In genomic region chr2:68448671-68449394, GRCh38 we compare ENCODE assay signal across 19 cellular contexts. TPM values are rescaled to one million over a fixed set of nuclear protein-coding genes. Genes with fewer than 3 reads are reported as not detected.
DNase-seq lines count a peak whose midpoint lies in the region; ATAC-seq, FAIRE-seq and TF ChIP-seq lines count a peak whose summit lies in the region.
"Had no signal": no experiment of that assay in that cellular context is flagged by ENCODE, and none has a peak within 500 bp of the region (broad histone marks: within the 10 kb centered on the region; RNA-seq: fewer than 3 reads in every experiment).

No MANE protein-coding gene starts in this region.

- H3K9me3 Mint-ChIP-seq in CD4-positive, CD25-positive, alpha-beta regulatory T cell = peaks cover 0 to 7% (median 0%) of the 10 kb centered on the region in 7 donors
- peaks cover 4% of the 10 kb centered on the region for H3K9me3 Mint-ChIP-seq in neural crest cell
- no peaks in the 10 kb centered on the region for H3K9me3 Mint-ChIP-seq in stimulated activated memory B cell treated with anti-CD40 and anti-IgM and Interleukin-4, amounts not matched to agents 10 μg/mL and 1 μg/mL and 100 μg/mL, for 72 hours

- peaks cover 17% of the 10 kb centered on the region for H3K4me1 ChIP-seq in CD4-positive, CD25-positive, alpha-beta regulatory T cell (ENCODE audit: control insufficient read depth, insufficient read depth, low read length, poor library complexity, severe bottlenecking)
- H3K4me1 ChIP-seq in vagina = no peaks in the 10 kb centered on the region

- no peaks in the 10 kb centered on the region for H3K36me3 Mint-ChIP-seq in CD4-positive, CD25-positive, alpha-beta regulatory T cell
- H3K36me3 Mint-ChIP-seq in neural crest cell (ENCODE audit: low read depth) = no peaks in the 10 kb centered on the region
- H3K36me3 Mint-ChIP-seq in stimulated activated memory B cell treated with anti-CD40 and anti-IgM and Interleukin-4, amounts not matched to agents 10 μg/mL and 1 μg/mL and 100 μg/mL, for 72 hours = no peaks in the 10 kb centered on the region

- intact Hi-C loops in vagina (cut with DNase I) = loop anchor here (5.0 kb wide), 1 partner anchor 327 kb away; no protein-coding TSS in a partner anchor

- no peak overlapping the region for H3K27ac ChIP-seq in CD4-positive, CD25-positive, alpha-beta regulatory T cell (ENCODE audit: insufficient read depth, low read length, poor library complexity, severe bottlenecking)
- no peak overlapping the region for H3K27ac ChIP-seq in coronary artery
- H3K27ac ChIP-seq in vagina = no peak overlapping the region
- H3K27ac ChIP-seq: BLaER1 treated with 17β-estradiol and CSF1 and Interleukin-3, amounts not matched to agents 10 nM and 100 nM; spleen had no signal

- H3K4me3 Mint-ChIP-seq in CD4-positive, CD25-positive, alpha-beta regulatory T cell = no peak overlapping the region
- peak overlapping the region; percentile 14 for H3K4me3 Mint-ChIP-seq in neural crest cell
- no peak overlapping the region for H3K4me3 Mint-ChIP-seq in stimulated activated memory B cell treated with anti-CD40 and anti-IgM and Interleukin-4, amounts not matched to agents 10 μg/mL and 1 μg/mL and 100 μg/mL, for 72 hours
- H3K4me3 Mint-ChIP-seq: nephron progenitor cell had no signal

- no peak for ATAC-seq in CD4-positive, CD25-positive, alpha-beta regulatory T cell (ENCODE audit: low read depth in 2 of 2)
- ATAC-seq in stimulated activated memory B cell treated with anti-CD40 and anti-IgM and Interleukin-4, amounts not matched to agents 10 μg/mL and 1 μg/mL and 100 μg/mL, for 72 hours = no peak

- FAIRE-seq in GM12891 (lab: Jason Lieb, UNC) = peak; percentile 69
- FAIRE-seq: astrocyte, GM12892 had no signal

- H3K4me3 ChIP-seq in CD4-positive, CD25-positive, alpha-beta regulatory T cell (ENCODE audit: low read depth, low read length) = no peak overlapping the region
- H3K4me3 ChIP-seq in coronary artery (no peak overlapping the region), vagina (no peak overlapping the region)
- H3K4me3 ChIP-seq: BLaER1 treated with 17β-estradiol and CSF1 and Interleukin-3, amounts not matched to agents 10 nM and 100 nM; spleen had no signal

- no peaks in the 10 kb centered on the region for H3K36me3 ChIP-seq in CD4-positive, CD25-positive, alpha-beta regulatory T cell (ENCODE audit: control insufficient read depth, insufficient read depth, low read length)
- no peaks in the 10 kb centered on the region for H3K36me3 ChIP-seq in vagina
- H3K36me3 ChIP-seq: BLaER1 treated with 17β-estradiol and CSF1 and Interleukin-3, amounts not matched to agents 10 nM and 100 nM; spleen had no signal

- H3K27ac Mint-ChIP-seq in CD4-positive, CD25-positive, alpha-beta regulatory T cell = peak overlapping the region in 1 of 3 donors; percentile 67
- H3K27ac Mint-ChIP-seq in neural crest cell (ENCODE audit: unreplicated experiment) = no peak overlapping the region
- no peak overlapping the region for H3K27ac Mint-ChIP-seq in stimulated activated memory B cell treated with anti-CD40 and anti-IgM and Interleukin-4, amounts not matched to agents 10 μg/mL and 1 μg/mL and 100 μg/mL, for 72 hours
- H3K27ac Mint-ChIP-seq: nephron progenitor cell had no signal

- TF ChIP-seq CTCF in coronary artery (IDR thresholded peaks at IDR 0.05) = no peak
- TF ChIP-seq CTCF in neural crest cell (conservative IDR thresholded peaks at IDR 0.05) = no peak
- TF ChIP-seq CTCF in vagina (IDR thresholded peaks at IDR 0.05) = no peak

- H3K4me1 Mint-ChIP-seq in CD4-positive, CD25-positive, alpha-beta regulatory T cell = peaks cover 13 to 19% (median 16%) of the 10 kb centered on the region in 4 donors
- H3K4me1 Mint-ChIP-seq in neural crest cell = no peaks in the 10 kb centered on the region
- H3K4me1 Mint-ChIP-seq in stimulated activated memory B cell treated with anti-CD40 and anti-IgM and Interleukin-4, amounts not matched to agents 10 μg/mL and 1 μg/mL and 100 μg/mL, for 72 hours = no peaks in the 10 kb centered on the region

- no peaks in the 10 kb centered on the region for H3K27me3 Mint-ChIP-seq in CD4-positive, CD25-positive, alpha-beta regulatory T cell
- peaks cover 7% of the 10 kb centered on the region for H3K27me3 Mint-ChIP-seq in neural crest cell (ENCODE audit: low read depth)
- H3K27me3 Mint-ChIP-seq in stimulated activated memory B cell treated with anti-CD40 and anti-IgM and Interleukin-4, amounts not matched to agents 10 μg/mL and 1 μg/mL and 100 μg/mL, for 72 hours = no peaks in the 10 kb centered on the region

- H3K27me3 ChIP-seq in CD4-positive, CD25-positive, alpha-beta regulatory T cell (ENCODE audit: control insufficient read depth, insufficient read depth, low read length) = no peaks in the 10 kb centered on the region
- no peaks in the 10 kb centered on the region for H3K27me3 ChIP-seq in vagina
- H3K27me3 ChIP-seq: BLaER1 treated with 17β-estradiol and CSF1 and Interleukin-3, amounts not matched to agents 10 nM and 100 nM; spleen had no signal

- H3K9me3 ChIP-seq in CD4-positive, CD25-positive, alpha-beta regulatory T cell (ENCODE audit: control insufficient read depth in 2 of 2, low read length in 2 of 2) = no peaks in the 10 kb centered on the region
- H3K9me3 ChIP-seq in vagina = no peaks in the 10 kb centered on the region

- peak in 2 of 3 donors; percentile 33 to 64 for DNase-seq in CD4-positive, CD25-positive, alpha-beta regulatory T cell
- no peak for DNase-seq in GM12891 (ENCODE audit: insufficient read length, low spot score)
- peak; percentile 87 for DNase-seq in coronary artery (ENCODE audit: low spot score)
- no peak for DNase-seq in neural crest cell (ENCODE audit: low read depth, low spot score)
- DNase-seq in pons (ENCODE audit: low spot score) = no peak
- DNase-seq in vagina (ENCODE audit: extremely low spot score in 2 of 2) = no peak
- no peak for DNase-seq in dermis blood vessel endothelial cell
- DNase-seq: activated CD4-positive, CD25-positive, alpha-beta regulatory T cell treated with anti-CD3 and anti-CD28 coated beads, Interleukin-2, amount 50 U/mL, for 72 hours; H7; hippocampal formation; MM.1S; NCI-H2081; NCI-H69; nephron progenitor cell; spleen had no signal

- TF ChIP-seq POLR2A in GM12891 (IDR thresholded peaks at IDR 0.05; ENCODE audit: low read depth, low read length) = no peak
- no peak for TF ChIP-seq POLR2A in vagina (IDR thresholded peaks at IDR 0.05)

TF ChIP-seq in GM12891, 5 proteins besides CTCF, POLR2A, EP300 and RAD21:
- TF ChIP-seq POLR2AphosphoS5 (IDR thresholded peaks at IDR 0.05; ENCODE audit: low read depth, low read length) (no peak), POU2F2 (IDR thresholded peaks at IDR 0.05; ENCODE audit: low read depth, low read length) (no peak), SPI1 (IDR thresholded peaks at IDR 0.05; ENCODE audit: low read depth, low read length) (no peak), TAF1 (IDR thresholded peaks at IDR 0.05; ENCODE audit: low read depth, low read length) (no peak), PAX5 (IDR thresholded peaks at IDR 0.05; ENCODE audit: insufficient read depth, low read length, severe bottlenecking) (no peak)

RNA-seq across cellular contexts. Expression of gene FBXO48, which starts 18.3 kb away (rescaled TPM):
- 2.7 TPM for total RNA-seq in CD4-positive, CD25-positive, alpha-beta regulatory T cell
- 1 to 10 TPM in 2 of 4 donors, under 1 TPM in 2; 0.59 to 1.3 (median 0.82) TPM for polyA plus RNA-seq in CD4-positive, CD25-positive, alpha-beta regulatory T cell
- polyA plus RNA-seq in GM12891 (2012; ENCODE audit: low read depth, missing spikeins) = 0.23 TPM
- total RNA-seq in neural crest cell (1.6 and 1.7 TPM in 2 replicates), vagina (1.2 TPM), dermis blood vessel endothelial cell (0.34 and 0.42 TPM in 2 replicates)

RNA-seq across cellular contexts. Expression of gene APLF, which starts 18.6 kb away (rescaled TPM):
- 3.9 TPM for total RNA-seq in CD4-positive, CD25-positive, alpha-beta regulatory T cell
- polyA plus RNA-seq in CD4-positive, CD25-positive, alpha-beta regulatory T cell = 1 to 10 TPM; 1.5 to 2.9 (median 2.1) TPM
- 0.85 TPM for polyA plus RNA-seq in GM12891 (2012; ENCODE audit: low read depth, missing spikeins)
- total RNA-seq in neural crest cell = 6.9 and 7.3 TPM in 2 replicates
- total RNA-seq in vagina = 18.7 TPM
- total RNA-seq in dermis blood vessel endothelial cell = 3.2 and 8.8 TPM in 2 replicates

Comparison
In these comparisons a context has a peak if more than half of its experiments do, and no peak if none do; other contexts are left out.
1. DNase-seq: peak in CD4-positive, CD25-positive, alpha-beta regulatory T cell (2 of 3) and coronary artery (single experiment); none in GM12891 (single experiment), neural crest cell (single experiment), pons (single experiment), vagina (0 of 2) and dermis blood vessel endothelial cell (single experiment).